9 cellular contexts compared by ENCODE assay signal in genomic region chr17:35373984-35374765, GRCh38. TPM values are rescaled to one million over a fixed set of nuclear protein-coding genes. Genes with fewer than 3 reads are reported as not detected.
DNase-seq lines count a peak whose midpoint lies in the region; ATAC-seq, FAIRE-seq and TF ChIP-seq lines count a peak whose summit lies in the region.
"Had no signal": no experiment of that assay in that cellular context is flagged by ENCODE, and none has a peak within 500 bp of the region (broad histone marks: within the 10 kb centered on the region; RNA-seq: fewer than 3 reads in every experiment).

No MANE protein-coding gene starts in this region.

- peak overlapping the region; percentile 54 for H2AFZ ChIP-seq in PC-9

- no peak overlapping the region for H3K27ac ChIP-seq in PC-9
- peak overlapping the region; percentile 11 to 74 (median 68) for H3K27ac ChIP-seq in pancreas
- peak overlapping the region; percentile 91 to 98 for H3K27ac ChIP-seq in uterus

- no peaks in the 10 kb centered on the region for H3K36me3 ChIP-seq in PC-9 (ENCODE audit: low read depth)
- H3K36me3 ChIP-seq in pancreas = no peaks in the 10 kb centered on the region
- no peaks in the 10 kb centered on the region for H3K36me3 ChIP-seq in uterus

- H3K79me2 ChIP-seq in PC-9 (ENCODE audit: low read depth) = no peaks in the 10 kb centered on the region

- no peak for FAIRE-seq in pancreas (lab: Jason Lieb, UNC)

- POLR2A ChIA-PET in PC-9 (lab: Charles Lee; ENCODE audit: unreplicated experiment) = no interaction called here

- H3K27me3 ChIP-seq in PC-9 (ENCODE audit: insufficient read depth, low read depth) (peaks cover 49% of the 10 kb centered on the region), pancreas (peaks cover 0 to 26% (median 2%) of the 10 kb centered on the region in 4 donors), uterus (no peaks in the 10 kb centered on the region)

- no peak for TF ChIP-seq POLR2A in uterus (IDR thresholded peaks at IDR 0.05)

- H3K27ac Mint-ChIP-seq in activated naive CD4-positive, alpha-beta T cell treated with anti-CD3 and anti-CD28 coated beads, Interleukin-2, amount 50 U/mL, for 24 hours = peak overlapping the region; percentile 96

- CTCF ChIA-PET in PC-9 (lab: Charles Lee) = no interaction called here

- no peaks in the 10 kb centered on the region for H3K9me2 ChIP-seq in PC-9 (ENCODE audit: insufficient read depth)

- H3K9me3 ChIP-seq in PC-9 (ENCODE audit: insufficient read depth, low read depth) (no peaks in the 10 kb centered on the region), pancreas (no peaks in the 10 kb centered on the region), uterus (no peaks in the 10 kb centered on the region)

- TF ChIP-seq CTCF in PC-9 (conservative IDR thresholded peaks at IDR 0.05) (no peak), pancreas (IDR thresholded peaks at IDR 0.05) (no peak), uterus (IDR thresholded peaks at IDR 0.05) (no peak)

- H3K4me1 Mint-ChIP-seq in activated naive CD4-positive, alpha-beta T cell treated with anti-CD3 and anti-CD28 coated beads, Interleukin-2, amount 50 U/mL, for 24 hours = peaks cover 69% of the 10 kb centered on the region

- intact Hi-C loops in PC-9 (cut with micrococcal nuclease; ENCODE audit: unreplicated experiment) = loop anchor here (10.0 kb wide), 2 partner anchors 79 to 91 kb away; no protein-coding TSS in a partner anchor
- intact Hi-C loops in head of caudate nucleus (cut with DNase I) = no loop called here
- intact Hi-C loops in pancreas (cut with DNase I) = no loop called here
- intact Hi-C loops in uterus (cut with DNase I; ENCODE audit: low total_unique reads) = no loop called here

- peaks cover 8% of the 10 kb centered on the region for H3K36me3 Mint-ChIP-seq in activated naive CD4-positive, alpha-beta T cell treated with anti-CD3 and anti-CD28 coated beads, Interleukin-2, amount 50 U/mL, for 24 hours

- no peaks in the 10 kb centered on the region for H4K20me1 ChIP-seq in PC-9 (ENCODE audit: insufficient read depth)

- peak; percentile 49 for ATAC-seq in HG02759 (IDR thresholded peaks at IDR 0.05; ENCODE audit: unreplicated experiment)
- ATAC-seq in pancreas = peak; percentile 47 to 71 (median 65)
- no peak for ATAC-seq in HG03039 (IDR thresholded peaks at IDR 0.05; ENCODE audit: unreplicated experiment)

- no TSS peak for BruUV-seq in PC-9 (replicated peaks; lab: Mats Ljungman, UMichigan)

- H3K4me2 ChIP-seq in PC-9 = peak overlapping the region; percentile 78

- H3F3A ChIP-seq in PC-9 (ENCODE audit: insufficient read depth, low read depth) = no peaks in the 10 kb centered on the region

- H3K4me3 ChIP-seq in PC-9 (peak overlapping the region; percentile 57), pancreas (peak overlapping the region; percentile 27 to 45 (median 30)), uterus (peak overlapping the region; percentile 57 to 68)

- no peaks in the 10 kb centered on the region for H3K27me3 Mint-ChIP-seq in activated naive CD4-positive, alpha-beta T cell treated with anti-CD3 and anti-CD28 coated beads, Interleukin-2, amount 50 U/mL, for 24 hours

- H3K4me1 ChIP-seq in PC-9 (replicated peaks; ENCODE audit: insufficient read depth) (peaks cover 15% of the 10 kb centered on the region; the same call in 1 of the 2 replicates), pancreas (peaks cover 0 to 6% (median 5%) of the 10 kb centered on the region in 3 donors), uterus (peaks cover 0 to 5% of the 10 kb centered on the region in 2 donors)

- peaks cover 14% of the 10 kb centered on the region for H3K9me3 Mint-ChIP-seq in activated naive CD4-positive, alpha-beta T cell treated with anti-CD3 and anti-CD28 coated beads, Interleukin-2, amount 50 U/mL, for 24 hours

- DNase-seq in DMS153 (lab: John Stamatoyannopoulos, UW) (peak; percentile 35), PC-9 (no peak), head of caudate nucleus (peak in 37 of 42 donors; percentile 5 to 63 (median 34)), pancreas (peak in 5 of 6 donors; percentile 18 to 67 (median 35)), uterus (peak; percentile 38 to 64)

- 6% methylated on average over 47 of the region's 47 CpGs for WGBS in pancreas, 2 donors

- H3K4me3 Mint-ChIP-seq in activated naive CD4-positive, alpha-beta T cell treated with anti-CD3 and anti-CD28 coated beads, Interleukin-2, amount 50 U/mL, for 24 hours = peak overlapping the region; percentile 97

RNA-seq across cellular contexts. Expression of gene SLFN11, which starts 0.8 kb away (rescaled TPM):
- total RNA-seq in PC-9 (2021) (0.46 and 0.53 TPM in 2 replicates), pancreas (10 to 100 TPM in 1 of 6 donors, 1 to 10 TPM in 5; 2.4 to 14.1 (median 4.2) TPM), uterus (10 to 100 TPM; 24.6 to 87.1 (median 54.8) TPM)
- polyA plus RNA-seq in pancreas = 1 to 10 TPM; 2.7 to 3.1 TPM
- total RNA-seq: SK-MEL-5 had no signal

RNA-seq across cellular contexts. Expression of gene SLFN12, which starts 58.1 kb away (rescaled TPM):
- total RNA-seq in PC-9 (2021) (9.7 and 14.3 TPM in 2 replicates), pancreas (1 to 10 TPM; 1.3 to 8.0 (median 2.0) TPM), uterus (10 to 100 TPM in 2 of 4 donors, 1 to 10 TPM in 2; 6.8 to 60.4 (median 12.9) TPM)
- polyA plus RNA-seq in pancreas = 1 to 10 TPM; 1.3 to 2.1 TPM

Comparison
In these comparisons a context has a peak if more than half of its experiments do, and no peak if none do; other contexts are left out.
1. DNase-seq: peak in DMS153 (single experiment), head of caudate nucleus (37 of 42), pancreas (5 of 6) and uterus (2 of 2); none in PC-9 (0 of 2).
2. Peak in every context shown above with its lines, with median percentiles within 50 percentile points of each other: H3K4me3 ChIP-seq.